ENCODE assay signal across 9 cellular contexts in genomic region chr11:85590848-85591483, GRCh38. TPM values are rescaled to one million over a fixed set of nuclear protein-coding genes. Genes with fewer than 3 reads are reported as not detected.
A peak's percentile ranks its signal among the peaks of the same experiment; 100 is the strongest.
DNase-seq lines count a peak whose midpoint lies in the region; ATAC-seq and TF ChIP-seq lines count a peak whose summit lies in the region.
"Had no signal": no experiment of that assay in that cellular context is flagged by ENCODE, and none has a peak within 500 bp of the region (broad histone marks: within the 10 kb centered on the region; RNA-seq: fewer than 3 reads in every experiment).

No MANE protein-coding gene starts in this region.

- no peak for TF ChIP-seq CTCF in fibroblast of the aortic adventitia (IDR thresholded peaks at IDR 0.05; ENCODE audit: insufficient read depth, low read length)
- TF ChIP-seq CTCF in type B pancreatic cell (conservative IDR thresholded peaks at IDR 0.05) = peak; percentile 67

- peaks cover 5% of the 10 kb centered on the region for H3K9me3 Mint-ChIP-seq in type B pancreatic cell

- H3K4me3 ChIP-seq in fibroblast of the aortic adventitia (ENCODE audit: low read depth, low read length) = no peak overlapping the region

- peak; percentile 27 for DNase-seq in D341Med (ENCODE audit: low spot score)
- peak; percentile 47 for DNase-seq in HCEC 1CT
- peak; percentile 35 for DNase-seq in NCI-H774 (lab: John Stamatoyannopoulos, UW)
- DNase-seq in fibroblast of the aortic adventitia (ENCODE audit: low read depth) = peak; percentile 45
- no peak for DNase-seq in type B pancreatic cell (ENCODE audit: extremely low spot score, unreplicated experiment)
- DNase-seq in head of caudate nucleus = no peak

- intact Hi-C loops in head of caudate nucleus (cut with DNase I) = no loop called here

- H3K36me3 Mint-ChIP-seq in type B pancreatic cell = no peaks in the 10 kb centered on the region
- H3K36me3 Mint-ChIP-seq: IgD-negative memory B cell had no signal

- no peak for ATAC-seq in GM19467 (IDR thresholded peaks at IDR 0.05; ENCODE audit: unreplicated experiment)
- ATAC-seq in GM21717 (IDR thresholded peaks at IDR 0.05; ENCODE audit: unreplicated experiment) = no peak

- H3K27ac Mint-ChIP-seq in type B pancreatic cell = no peak overlapping the region
- H3K27ac Mint-ChIP-seq: IgD-negative memory B cell had no signal

- H3K4me3 Mint-ChIP-seq in type B pancreatic cell = no peak overlapping the region
- H3K4me3 Mint-ChIP-seq: IgD-negative memory B cell had no signal

- H3K27me3 Mint-ChIP-seq in type B pancreatic cell = no peaks in the 10 kb centered on the region
- H3K27me3 Mint-ChIP-seq: IgD-negative memory B cell had no signal

- H3K4me1 Mint-ChIP-seq in type B pancreatic cell (ENCODE audit: unreplicated experiment) = no peaks in the 10 kb centered on the region

RNA-seq across cellular contexts. Expression of gene DLG2, which starts 36.2 kb away (rescaled TPM):
- 3.0 and 5.8 TPM in 2 replicates for total RNA-seq in fibroblast of the aortic adventitia (ENCODE audit: low replicate concordance)
- 2.3 and 5.9 TPM in 2 replicates for total RNA-seq in type B pancreatic cell (ENCODE audit: low replicate concordance)

RNA-seq across cellular contexts. Expression of gene TMEM126B, which starts 37.4 kb away (rescaled TPM):
- total RNA-seq in fibroblast of the aortic adventitia (ENCODE audit: low replicate concordance) (89.9 and 112 TPM in 2 replicates), type B pancreatic cell (ENCODE audit: low replicate concordance) (31.2 and 46.7 TPM in 2 replicates)

RNA-seq across cellular contexts. Expression of gene TMEM126A, which starts 56.8 kb away (rescaled TPM):
- 61.5 and 66.2 TPM in 2 replicates for total RNA-seq in fibroblast of the aortic adventitia (ENCODE audit: low replicate concordance)
- total RNA-seq in type B pancreatic cell (ENCODE audit: low replicate concordance) = 22.7 and 25.6 TPM in 2 replicates

Comparison
In these comparisons a context has a peak if more than half of its experiments do, and no peak if none do; other contexts are left out.
1. DNase-seq: peak in D341Med (single experiment), HCEC 1CT (single experiment), NCI-H774 (single experiment) and fibroblast of the aortic adventitia (single experiment); none in type B pancreatic cell (single experiment) and head of caudate nucleus (0 of 42).